20 cellular contexts compared by ENCODE assay signal in the genomic region with DNA sequence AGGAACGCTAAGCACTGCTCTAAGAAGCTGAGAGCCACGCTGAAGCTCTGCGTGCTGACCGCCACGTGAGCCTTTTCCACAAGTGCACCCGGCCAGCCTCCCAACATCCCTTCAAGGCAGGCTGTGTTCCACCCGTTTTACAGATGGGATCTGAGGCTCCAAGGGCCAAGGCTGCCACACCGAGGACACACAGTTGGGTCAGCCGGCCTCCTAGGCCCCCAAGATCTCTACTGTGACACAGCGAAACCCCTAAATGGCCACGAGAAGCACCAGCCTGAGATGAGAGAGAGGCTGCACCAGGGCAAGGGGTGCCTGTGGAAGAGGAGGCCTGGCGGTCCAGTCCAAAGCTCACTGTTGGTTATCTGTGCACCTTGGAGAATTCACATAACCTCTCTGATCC. TPM values are rescaled to one million over a fixed set of nuclear protein-coding genes. Genes with fewer than 3 reads are reported as not detected.
DNase-seq lines count a peak whose midpoint lies in the region; ATAC-seq lines count a peak whose summit lies in the region.
"Had no signal": no experiment of that assay in that cellular context is flagged by ENCODE, and none has a peak within 500 bp of the region (broad histone marks: within the 10 kb centered on the region; RNA-seq: fewer than 3 reads in every experiment).

No MANE protein-coding gene starts in this region.

- peak overlapping the region; percentile 96 for H3K27ac Mint-ChIP-seq in activated CD4-positive, alpha-beta memory T cell treated with anti-CD3 and anti-CD28 coated beads, Interleukin-2, amount 10 ng/mL, durations not matched to agents 7 days and 5 days
- peak overlapping the region; percentile 77 for H3K27ac Mint-ChIP-seq in central memory CD8-positive, alpha-beta T cell (ENCODE audit: low read depth)
- peak overlapping the region; percentile 95 for H3K27ac Mint-ChIP-seq in stimulated activated naive CD8-positive, alpha-beta T cell treated with anti-CD3 and anti-CD28 coated beads, Interleukin-15, amount 100 ng/mL, for 72 hours

- peaks cover 68% of the 10 kb centered on the region for H3K4me1 Mint-ChIP-seq in activated CD4-positive, alpha-beta memory T cell treated with anti-CD3 and anti-CD28 coated beads, Interleukin-2, amount 10 ng/mL, durations not matched to agents 7 days and 5 days
- H3K4me1 Mint-ChIP-seq in central memory CD8-positive, alpha-beta T cell = peaks cover 39% of the 10 kb centered on the region
- H3K4me1 Mint-ChIP-seq in stimulated activated naive CD8-positive, alpha-beta T cell treated with anti-CD3 and anti-CD28 coated beads, Interleukin-15, amount 100 ng/mL, for 72 hours = peaks cover 75% of the 10 kb centered on the region

- H3K9me3 Mint-ChIP-seq in activated CD4-positive, alpha-beta memory T cell treated with anti-CD3 and anti-CD28 coated beads, Interleukin-2, amount 10 ng/mL, durations not matched to agents 7 days and 5 days = no peaks in the 10 kb centered on the region
- no peaks in the 10 kb centered on the region for H3K9me3 Mint-ChIP-seq in central memory CD8-positive, alpha-beta T cell
- peaks cover 4 to 9% of the 10 kb centered on the region in 2 donors for H3K9me3 Mint-ChIP-seq in stimulated activated naive CD8-positive, alpha-beta T cell treated with anti-CD3 and anti-CD28 coated beads, Interleukin-15, amount 100 ng/mL, for 72 hours

- POLR2A ChIA-PET in activated CD4-positive, alpha-beta memory T cell treated with anti-CD3 and anti-CD28 coated beads, Interleukin-2, amount 10 ng/mL, durations not matched to agents 7 days and 5 days (lab: Charles Lee) = interaction anchor here (0.9 to 7.5 kb wide), 13 partner anchors 10 to 108 kb away, joined by 3 to 133 read pairs (median 16); a partner anchor contains a TSS

- CTCF ChIA-PET in activated CD4-positive, alpha-beta memory T cell treated with anti-CD3 and anti-CD28 coated beads, Interleukin-2, amount 10 ng/mL, durations not matched to agents 7 days and 5 days (lab: Charles Lee) = interaction anchor here (1.0 to 1.5 kb wide), 2 partner anchors 9 to 13 kb away, joined by 3 to 6 read pairs; no protein-coding TSS in a partner anchor

- H3K27me3 Mint-ChIP-seq in activated CD4-positive, alpha-beta memory T cell treated with anti-CD3 and anti-CD28 coated beads, Interleukin-2, amount 10 ng/mL, durations not matched to agents 7 days and 5 days = no peaks in the 10 kb centered on the region
- H3K27me3 Mint-ChIP-seq in central memory CD8-positive, alpha-beta T cell = no peaks in the 10 kb centered on the region
- no peaks in the 10 kb centered on the region for H3K27me3 Mint-ChIP-seq in stimulated activated naive CD8-positive, alpha-beta T cell treated with anti-CD3 and anti-CD28 coated beads, Interleukin-15, amount 100 ng/mL, for 72 hours

- peak; percentile 50 for DNase-seq in cardiac septum (ENCODE audit: low spot score)
- no peak for DNase-seq in Right ventricle myocardium inferior (ENCODE audit: missing footprints)
- DNase-seq in activated CD4-positive, alpha-beta memory T cell treated with anti-CD3 and anti-CD28 coated beads, Interleukin-2, amount 10 ng/mL, durations not matched to agents 7 days and 5 days = no peak
- DNase-seq in central memory CD8-positive, alpha-beta T cell (ENCODE audit: low spot score in 2 of 2) = no peak
- DNase-seq in stimulated activated naive CD8-positive, alpha-beta T cell treated with anti-CD3 and anti-CD28 coated beads, Interleukin-15, amount 100 ng/mL, for 72 hours = no peak
- no peak for DNase-seq in A172 (ENCODE audit: low spot score)
- DNase-seq: activated CD4-positive, CD25-positive, alpha-beta regulatory T cell; hippocampal formation; kidney glomerular epithelial cell; midbrain; NCI-H2029 treated with DMSO at 0.1 percent for 48 hours; ovary; stimulated activated CD4-positive, alpha-beta T cell treated with anti-CD3 and anti-CD28 coated beads, Interleukin-1b, Interleukin-23, amount 100 ng/mL, for 48 hours had no signal

- no peak for ATAC-seq in Right ventricle myocardium inferior
- no peak for ATAC-seq in central memory CD8-positive, alpha-beta T cell (replicated peaks; ENCODE audit: extremely low read depth, poor library complexity, severe bottlenecking)
- no peak for ATAC-seq in stimulated activated naive CD8-positive, alpha-beta T cell treated with anti-CD3 and anti-CD28 coated beads, Interleukin-15, amount 100 ng/mL, for 72 hours
- no peak for ATAC-seq in HG03432 (IDR thresholded peaks at IDR 0.05; ENCODE audit: unreplicated experiment)
- ATAC-seq in GM18861 (IDR thresholded peaks at IDR 0.05; ENCODE audit: unreplicated experiment) = no peak

- peaks cover 4% of the 10 kb centered on the region for H3K36me3 Mint-ChIP-seq in activated CD4-positive, alpha-beta memory T cell treated with anti-CD3 and anti-CD28 coated beads, Interleukin-2, amount 10 ng/mL, durations not matched to agents 7 days and 5 days (ENCODE audit: low read depth)
- peaks cover 1% of the 10 kb centered on the region for H3K36me3 Mint-ChIP-seq in central memory CD8-positive, alpha-beta T cell (ENCODE audit: insufficient read depth)

- peak overlapping the region; percentile 77 for H3K4me3 Mint-ChIP-seq in activated CD4-positive, alpha-beta memory T cell treated with anti-CD3 and anti-CD28 coated beads, Interleukin-2, amount 10 ng/mL, durations not matched to agents 7 days and 5 days
- H3K4me3 Mint-ChIP-seq in central memory CD8-positive, alpha-beta T cell = peak overlapping the region; percentile 23
- H3K4me3 Mint-ChIP-seq in stimulated activated naive CD8-positive, alpha-beta T cell treated with anti-CD3 and anti-CD28 coated beads, Interleukin-15, amount 100 ng/mL, for 72 hours = peak overlapping the region; percentile 95 to 97

- intact Hi-C loops in cardiac septum (cut with DNase I) = no loop called here
- intact Hi-C loops in Right ventricle myocardium inferior (cut with DNase I) = no loop called here

RNA-seq across cellular contexts. Expression of a gene that starts 11.8 kb away (rescaled TPM):
- not detected for total RNA-seq in cardiac septum
- total RNA-seq in Right ventricle myocardium inferior = not detected
- total RNA-seq in activated CD4-positive, alpha-beta memory T cell treated with anti-CD3 and anti-CD28 coated beads, Interleukin-2, amount 10 ng/mL, durations not matched to agents 7 days and 5 days = 100 to 1,000 TPM; 359 to 373 TPM
- not detected in 2 replicates for total RNA-seq in A172 (2014; rRNA removed; shearing (Covaris generic))
- total RNA-seq: astrocyte, fibroblast of villous mesenchyme, G401, H1, NCI-H460 had no signal

Comparison
In these comparisons a context has a peak if more than half of its experiments do, and no peak if none do; other contexts are left out.
1. H3K4me3 Mint-ChIP-seq: peak in every context shown above with its lines; median percentile 96 in stimulated activated naive CD8-positive, alpha-beta T cell treated with anti-CD3 and anti-CD28 coated beads, Interleukin-15, amount 100 ng/mL, for 72 hours; 77 in activated CD4-positive, alpha-beta memory T cell treated with anti-CD3 and anti-CD28 coated beads, Interleukin-2, amount 10 ng/mL, durations not matched to agents 7 days and 5 days; 23 in central memory CD8-positive, alpha-beta T cell.
2. RNA of a gene that starts 11.8 kb away (total RNA-seq): 359 to 373 TPM in activated CD4-positive, alpha-beta memory T cell treated with anti-CD3 and anti-CD28 coated beads, Interleukin-2, amount 10 ng/mL, durations not matched to agents 7 days and 5 days; not detected in cardiac septum (single experiment), not detected in Right ventricle myocardium inferior (single experiment) and not detected in A172; every median in the first group is over 100 times any median in the second.
3. Peak in every context shown above with its lines, with median percentiles within 50 percentile points of each other: H3K27ac Mint-ChIP-seq.